Comparison of ENCODE assay signal across 18 cellular contexts in the genomic region with DNA sequence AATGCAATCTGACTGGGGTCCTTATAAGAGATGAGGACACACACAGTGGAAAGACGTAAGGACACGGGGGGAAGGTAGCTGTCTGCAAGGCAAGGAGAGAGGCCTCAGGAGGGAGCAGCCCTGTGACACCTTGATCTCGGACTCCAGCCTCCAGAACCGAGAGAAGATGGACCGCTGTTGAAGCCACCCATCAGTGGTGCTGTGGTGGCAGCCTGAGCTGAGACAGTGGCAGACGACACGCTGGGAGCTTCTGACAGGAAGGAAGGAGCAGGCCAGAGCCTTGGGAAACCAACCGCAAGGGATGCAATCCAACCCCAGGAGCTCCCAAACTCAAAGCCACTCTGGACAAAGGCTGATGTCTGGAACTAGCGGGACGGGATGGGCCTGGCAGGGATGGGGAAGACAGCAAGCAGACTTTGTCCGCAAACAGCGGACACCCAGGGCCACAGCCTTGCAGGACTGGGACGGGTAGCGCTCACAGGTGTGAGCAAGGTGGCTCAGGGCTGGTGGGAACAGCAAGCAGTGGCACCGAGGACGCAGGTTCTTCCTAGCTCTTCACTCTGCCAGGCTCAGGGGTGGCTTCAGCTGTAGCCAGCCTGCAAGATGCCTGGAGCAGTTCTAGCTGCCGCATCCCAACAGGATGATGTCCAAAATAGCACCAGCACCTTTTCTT. TPM values are rescaled to one million over a fixed set of nuclear protein-coding genes. Genes with fewer than 3 reads are reported as not detected.
"Had no signal": no experiment of that assay in that cellular context is flagged by ENCODE, and none has a peak within 500 bp of the region (broad histone marks: within the 10 kb centered on the region; RNA-seq: fewer than 3 reads in every experiment).

No MANE protein-coding gene starts in this region.

- H3K4me1 ChIP-seq: tibial nerve had no signal

- ATAC-seq: activated T-helper 17 cell treated with anti-CD3 and anti-CD28 coated beads, Interleukin-2, amount 50 U/mL, for 72 hours; esophagus mucosa; left cardiac atrium; natural killer cell; T-cell had no signal

- H3K27me3 ChIP-seq: tibial nerve had no signal

- H3K9me3 ChIP-seq: tibial nerve had no signal

- FAIRE-seq: endometrium had no signal

- H3K4me3 ChIP-seq: tibial nerve had no signal

- DNase-seq: activated CD4-positive, alpha-beta memory T cell treated with anti-CD3 and anti-CD28 coated beads for 36 hours; amniotic stem cell; hypothalamus; left cardiac atrium; natural killer cell; stimulated activated CD4-positive, alpha-beta T cell treated with anti-CD3 and anti-CD28 coated beads, Interleukin-4, amount 100 ng/mL, for 4 hours; T-cell had no signal

- H3K27ac ChIP-seq: tibial nerve, VCaP had no signal

RNA-seq across cellular contexts. Expression of gene FGF19, which starts 39.6 kb away (rescaled TPM):
- total RNA-seq: activated CD4-positive, alpha-beta memory T cell treated with anti-CD3 and anti-CD28 coated beads for 36 hours; activated T-helper 17 cell treated with anti-CD3 and anti-CD28 coated beads, Interleukin-2, amount 50 U/mL, for 72 hours; dermis microvascular lymphatic vessel endothelial cell; esophagus mucosa; glomerular endothelial cell; left cardiac atrium; lung microvascular endothelial cell; natural killer cell; omental fat pad; pulmonary artery endothelial cell; skeletal muscle tissue; tibial nerve had no signal
